22 cellular contexts compared by ENCODE assay signal in the genomic region with DNA sequence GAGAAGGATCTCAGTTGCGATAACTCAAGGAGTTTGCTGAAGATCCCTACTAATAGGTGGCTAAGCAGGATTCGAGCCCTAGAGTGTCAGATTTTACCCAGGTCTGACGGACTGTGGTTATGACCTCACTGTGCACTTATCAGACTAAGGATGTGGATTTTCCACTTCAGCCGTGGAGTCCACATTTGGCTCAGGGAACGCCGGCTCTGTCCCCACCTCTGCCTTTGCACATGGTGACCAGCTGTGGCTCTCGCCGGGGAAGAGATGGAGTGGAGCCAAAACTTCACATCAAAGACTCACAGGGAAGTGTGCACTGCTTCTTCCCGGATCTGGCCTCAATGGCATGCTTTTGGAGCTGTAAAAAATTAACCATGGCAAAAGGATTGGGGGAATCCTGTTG.
A peak's percentile ranks its signal among the peaks of the same experiment; 100 is the strongest.
DNase-seq lines count a peak whose midpoint lies in the region; ATAC-seq and TF ChIP-seq lines count a peak whose summit lies in the region.
"Had no signal": no experiment of that assay in that cellular context is flagged by ENCODE, and none has a peak within 500 bp of the region (broad histone marks: within the 10 kb centered on the region; RNA-seq: fewer than 3 reads in every experiment).

No MANE protein-coding gene starts in this region.

- no peak for TF ChIP-seq POLR2A in upper lobe of left lung (IDR thresholded peaks at IDR 0.05)

- TF ChIP-seq CTCF in astrocyte of the spinal cord (IDR thresholded peaks at IDR 0.05; ENCODE audit: low read depth, low read length) (no peak), upper lobe of left lung (IDR thresholded peaks at IDR 0.05) (no peak), osteoblast (IDR thresholded peaks at IDR 0.05; ENCODE audit: extremely low read depth, low read depth, low read length) (no peak)

- DNase-seq in Right ventricle myocardium inferior (ENCODE audit: missing footprints) (no peak), cardiac septum (ENCODE audit: low spot score) (no peak), astrocyte of the spinal cord (ENCODE audit: low read depth, low spot score) (peak; percentile 19), right cardiac atrium (peak in 2 of 3 donors; percentile 42 to 62), upper lobe of left lung (peak in 1 of 2 donors; percentile 68), nucleus accumbens (lab: John Stamatoyannopoulos, UW) (no peak), osteoblast (ENCODE audit: insufficient read length, low spot score, missing footprints) (no peak), D341Med (ENCODE audit: low spot score) (no peak)
- DNase-seq: activated effector memory CD4-positive, alpha-beta T cell treated with anti-CD3 and anti-CD28 coated beads, Interleukin-2, amount 50 U/mL, for 16 hours; activated naive CD8-positive, alpha-beta T cell treated with anti-CD3 and anti-CD28 coated beads, Interleukin-2, amount 10 ng/mL, durations not matched to agents 7 days and 5 days; BE2C; DMS79 treated with DMSO at 0.1 percent for 48 hours; effector memory CD4-positive, alpha-beta T cell; HCEC 1CT; NCI-H1105 treated with DMSO at 0.1 percent for 48 hours; NCI-H2081 treated with DMSO at 0.1 percent for 48 hours; NCI-H446 treated with DMSO at 0.1 percent for 48 hours; NK-92 treated with Interleukin-12 subunit alpha and Interleukin-12 subunit beta, amount 100 ng/mL, for 24 hours; stimulated activated CD4-positive, alpha-beta T cell treated with anti-CD3 and anti-CD28 coated beads, Interleukin-2, amount 100 ng/mL, for 24 hours; T-helper 17 cell had no signal

- H3K4me1 ChIP-seq in right cardiac atrium (ENCODE audit: control insufficient read depth, insufficient read depth, low read length) (peaks cover 6% of the 10 kb centered on the region), upper lobe of left lung (no peaks in the 10 kb centered on the region), osteoblast (ENCODE audit: insufficient read depth, low read length) (no peaks in the 10 kb centered on the region)
- H3K4me1 ChIP-seq: BE2C had no signal

- H3K36me3 ChIP-seq in upper lobe of left lung (no peaks in the 10 kb centered on the region), osteoblast (ENCODE audit: insufficient read depth, low read length) (no peaks in the 10 kb centered on the region)
- H3K36me3 ChIP-seq: BE2C, neutrophil had no signal

- no peaks in the 10 kb centered on the region for H3K9me3 ChIP-seq in right cardiac atrium (ENCODE audit: control insufficient read depth, low read length)
- H3K9me3 ChIP-seq in upper lobe of left lung, result no peaks in the 10 kb centered on the region
- H3K9me3 ChIP-seq in osteoblast (ENCODE audit: low read depth, low read length), result no peaks in the 10 kb centered on the region
- H3K9me3 ChIP-seq: BE2C, neutrophil had no signal

- intact Hi-C loops in Right ventricle myocardium inferior (cut with DNase I), result no loop called here
- intact Hi-C loops in cardiac septum (cut with DNase I), result no loop called here
- intact Hi-C loops in right cardiac atrium (cut with DNase I), result loop anchor here in 1 of 4 donors (10.0 kb wide), 1 partner anchor 60 kb away; no protein-coding TSS in a partner anchor

- TF ChIP-seq EP300 in upper lobe of left lung (IDR thresholded peaks at IDR 0.05), result no peak

- no peaks in the 10 kb centered on the region for H3K79me2 ChIP-seq in osteoblast (ENCODE audit: insufficient read depth, low read length)

- WGBS in right cardiac atrium, result 48% methylated on average over 9 of the region's 9 CpGs
- 51 to 62% methylated on average over 8 to 9 of the region's 9 CpGs for WGBS in upper lobe of left lung, 2 donors

- no peak overlapping the region for H2AFZ ChIP-seq in osteoblast (ENCODE audit: low read length)

- H3K27me3 ChIP-seq in right cardiac atrium (ENCODE audit: control insufficient read depth, insufficient read depth), result no peaks in the 10 kb centered on the region
- no peaks in the 10 kb centered on the region for H3K27me3 ChIP-seq in upper lobe of left lung
- H3K27me3 ChIP-seq in osteoblast (ENCODE audit: insufficient read depth, low read length), result peaks cover 5% of the 10 kb centered on the region
- H3K27me3 ChIP-seq: BE2C, neutrophil had no signal

- no peak overlapping the region for H3K27ac ChIP-seq in right cardiac atrium (ENCODE audit: low read length)
- H3K27ac ChIP-seq in upper lobe of left lung, result no peak overlapping the region
- no peak overlapping the region for H3K27ac ChIP-seq in osteoblast (ENCODE audit: low read depth, low read length)
- H3K27ac ChIP-seq: neutrophil had no signal

- H4K20me1 ChIP-seq in osteoblast (ENCODE audit: insufficient read depth, low read length), result no peaks in the 10 kb centered on the region

- ATAC-seq in Right ventricle myocardium inferior, result peak; percentile 61
- peak in 1 of 2 donors; percentile 85 for ATAC-seq in right cardiac atrium
- ATAC-seq in upper lobe of left lung (ENCODE audit: low FRiP score in 2 of 2), result peak; percentile 57 to 61
- ATAC-seq: T-helper 17 cell had no signal

- no peak overlapping the region for H3K4me3 ChIP-seq in astrocyte of the spinal cord (ENCODE audit: low read depth, low read length)
- no peak overlapping the region for H3K4me3 ChIP-seq in right cardiac atrium (ENCODE audit: low read length)
- H3K4me3 ChIP-seq in upper lobe of left lung, result no peak overlapping the region
- H3K4me3 ChIP-seq in osteoblast (ENCODE audit: insufficient read depth, low read length), result no peak overlapping the region
- H3K4me3 ChIP-seq: smooth muscle cell had no signal

- H3K4me2 ChIP-seq in osteoblast (ENCODE audit: insufficient read depth, low read length), result no peak overlapping the region
- H3K4me2 ChIP-seq: smooth muscle cell had no signal

- in situ Hi-C loops in astrocyte of the spinal cord (cut with HindIII; ENCODE audit: low sequenced_read_pairs), result no loop called here

Comparison
In these comparisons a context has a peak if more than half of its experiments do, and no peak if none do; other contexts are left out.
1. DNase-seq: peak in astrocyte of the spinal cord (single experiment) and right cardiac atrium (2 of 3); none in Right ventricle myocardium inferior (single experiment), cardiac septum (single experiment), nucleus accumbens (0 of 56), osteoblast (single experiment) and D341Med (single experiment).